ENCODE assay signal across 1 cellular context in the genomic region with DNA sequence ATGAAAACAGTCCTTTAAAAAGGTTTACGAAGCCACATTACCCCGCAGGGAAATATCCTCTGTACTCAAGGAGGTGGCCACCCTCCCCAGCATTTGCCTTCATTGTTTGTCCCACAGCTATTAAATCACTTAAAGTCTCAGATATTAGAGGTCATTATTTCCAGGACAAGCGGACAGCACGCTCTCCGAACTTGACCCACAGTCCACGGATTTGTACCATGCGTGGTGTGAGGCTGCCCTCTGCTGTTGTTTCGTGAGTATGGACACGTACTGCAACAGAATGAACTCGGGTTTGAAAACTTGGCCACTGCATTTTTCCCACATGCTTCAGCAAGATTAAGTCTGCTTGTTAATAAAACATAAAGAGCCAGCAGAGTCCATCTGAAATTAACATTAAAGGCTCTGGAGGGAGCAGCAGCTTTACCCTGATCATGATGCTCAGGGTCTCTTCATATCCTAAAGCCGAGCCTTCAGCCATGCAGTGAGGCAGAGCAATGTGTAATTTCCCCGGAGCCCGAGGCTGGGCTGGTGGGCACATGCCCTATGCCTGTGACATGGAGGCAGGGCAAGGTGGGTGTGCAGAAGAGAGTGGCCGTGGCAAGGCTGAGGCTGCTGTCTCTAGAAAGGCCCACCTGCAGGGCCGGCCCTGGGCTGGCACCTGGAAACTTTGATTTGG.
A peak's percentile ranks its signal among the peaks of the same experiment; 100 is the strongest.
TF ChIP-seq lines count a peak whose summit lies in the region.

No MANE protein-coding gene starts in this region.

TF ChIP-seq in HepG2, 621 proteins besides CTCF, POLR2A, EP300 and RAD21 (continued from another document and continues in another):
- TF ChIP-seq ZNF646 (CRISPR knock-in tag; IDR thresholded peaks at IDR 0.05) (no peak), MAZ (IDR thresholded peaks at IDR 0.05; ENCODE audit: borderline replicate concordance, low read depth, low read length) (no peak), MAZ (CRISPR knock-in tag; IDR thresholded peaks at IDR 0.05; ENCODE audit: low read depth) (no peak), HMG20B (CRISPR knock-in tag; conservative IDR thresholded peaks at IDR 0.05) (no peak), PTBP1 (IDR thresholded peaks at IDR 0.05; ENCODE audit: low read depth, low read length, poor library complexity, severe bottlenecking) (no peak), ZNF570 (CRISPR knock-in tag; IDR thresholded peaks at IDR 0.05; ENCODE audit: borderline replicate concordance) (no peak), DNMT1 (CRISPR knock-in tag; IDR thresholded peaks at IDR 0.05) (no peak), MBNL3 (CRISPR knock-in tag; conservative IDR thresholded peaks at IDR 0.05) (no peak), REPIN1 (CRISPR knock-in tag; IDR thresholded peaks at IDR 0.05; ENCODE audit: borderline replicate concordance, low read depth) (0 out of 2 replicates have a peak, but pooled peaks have one; percentile 28), MED1 (CRISPR knock-in tag; IDR thresholded peaks at IDR 0.05) (no peak), POGZ (CRISPR knock-in tag; IDR thresholded peaks at IDR 0.05) (no peak), NR2F2 (IDR thresholded peaks at IDR 0.05; ENCODE audit: borderline replicate concordance, low read depth) (no peak), ERF (CRISPR knock-in tag; IDR thresholded peaks at IDR 0.05) (peak; percentile 57; the same call in 1 of the 2 replicates), ZSCAN25 (CRISPR knock-in tag; IDR thresholded peaks at IDR 0.05) (no peak), DNMT3B (CRISPR knock-in tag; conservative IDR thresholded peaks at IDR 0.05) (no peak), ZNF547 (CRISPR knock-in tag; IDR thresholded peaks at IDR 0.05) (no peak), RERE (CRISPR knock-in tag; IDR thresholded peaks at IDR 0.05; ENCODE audit: low read depth) (no peak), ZNF296 (CRISPR knock-in tag; conservative IDR thresholded peaks at IDR 0.05) (no peak), ZNF644 (CRISPR knock-in tag; IDR thresholded peaks at IDR 0.05; ENCODE audit: low read depth) (no peak), ARID2 (CRISPR knock-in tag; IDR thresholded peaks at IDR 0.05; ENCODE audit: borderline replicate concordance) (no peak), RNF2 (conservative IDR thresholded peaks at IDR 0.05; ENCODE audit: low read depth) (no peak), KAT2B (IDR thresholded peaks at IDR 0.05; ENCODE audit: borderline replicate concordance, low read depth, low read length) (no peak), ZNF672 (CRISPR knock-in tag; IDR thresholded peaks at IDR 0.05) (no peak)
- TF ChIP-seq, protein P1, sequence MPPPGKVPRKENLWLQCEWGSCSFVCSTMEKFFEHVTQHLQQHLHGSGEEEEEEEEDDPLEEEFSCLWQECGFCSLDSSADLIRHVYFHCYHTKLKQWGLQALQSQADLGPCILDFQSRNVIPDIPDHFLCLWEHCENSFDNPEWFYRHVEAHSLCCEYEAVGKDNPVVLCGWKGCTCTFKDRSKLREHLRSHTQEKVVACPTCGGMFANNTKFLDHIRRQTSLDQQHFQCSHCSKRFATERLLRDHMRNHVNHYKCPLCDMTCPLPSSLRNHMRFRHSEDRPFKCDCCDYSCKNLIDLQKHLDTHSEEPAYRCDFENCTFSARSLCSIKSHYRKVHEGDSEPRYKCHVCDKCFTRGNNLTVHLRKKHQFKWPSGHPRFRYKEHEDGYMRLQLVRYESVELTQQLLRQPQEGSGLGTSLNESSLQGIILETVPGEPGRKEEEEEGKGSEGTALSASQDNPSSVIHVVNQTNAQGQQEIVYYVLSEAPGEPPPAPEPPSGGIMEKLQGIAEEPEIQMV (CRISPR knock-in tag; IDR thresholded peaks at IDR 0.05; ENCODE audit: low read depth): no peak
- TF ChIP-seq, protein P2, sequence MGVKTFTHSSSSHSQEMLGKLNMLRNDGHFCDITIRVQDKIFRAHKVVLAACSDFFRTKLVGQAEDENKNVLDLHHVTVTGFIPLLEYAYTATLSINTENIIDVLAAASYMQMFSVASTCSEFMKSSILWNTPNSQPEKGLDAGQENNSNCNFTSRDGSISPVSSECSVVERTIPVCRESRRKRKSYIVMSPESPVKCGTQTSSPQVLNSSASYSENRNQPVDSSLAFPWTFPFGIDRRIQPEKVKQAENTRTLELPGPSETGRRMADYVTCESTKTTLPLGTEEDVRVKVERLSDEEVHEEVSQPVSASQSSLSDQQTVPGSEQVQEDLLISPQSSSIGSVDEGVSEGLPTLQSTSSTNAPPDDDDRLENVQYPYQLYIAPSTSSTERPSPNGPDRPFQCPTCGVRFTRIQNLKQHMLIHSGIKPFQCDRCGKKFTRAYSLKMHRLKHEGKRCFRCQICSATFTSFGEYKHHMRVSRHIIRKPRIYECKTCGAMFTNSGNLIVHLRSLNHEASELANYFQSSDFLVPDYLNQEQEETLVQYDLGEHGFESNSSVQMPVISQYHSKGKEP (CRISPR knock-in tag; IDR thresholded peaks at IDR 0.05): no peak
- TF ChIP-seq, protein P3, sequence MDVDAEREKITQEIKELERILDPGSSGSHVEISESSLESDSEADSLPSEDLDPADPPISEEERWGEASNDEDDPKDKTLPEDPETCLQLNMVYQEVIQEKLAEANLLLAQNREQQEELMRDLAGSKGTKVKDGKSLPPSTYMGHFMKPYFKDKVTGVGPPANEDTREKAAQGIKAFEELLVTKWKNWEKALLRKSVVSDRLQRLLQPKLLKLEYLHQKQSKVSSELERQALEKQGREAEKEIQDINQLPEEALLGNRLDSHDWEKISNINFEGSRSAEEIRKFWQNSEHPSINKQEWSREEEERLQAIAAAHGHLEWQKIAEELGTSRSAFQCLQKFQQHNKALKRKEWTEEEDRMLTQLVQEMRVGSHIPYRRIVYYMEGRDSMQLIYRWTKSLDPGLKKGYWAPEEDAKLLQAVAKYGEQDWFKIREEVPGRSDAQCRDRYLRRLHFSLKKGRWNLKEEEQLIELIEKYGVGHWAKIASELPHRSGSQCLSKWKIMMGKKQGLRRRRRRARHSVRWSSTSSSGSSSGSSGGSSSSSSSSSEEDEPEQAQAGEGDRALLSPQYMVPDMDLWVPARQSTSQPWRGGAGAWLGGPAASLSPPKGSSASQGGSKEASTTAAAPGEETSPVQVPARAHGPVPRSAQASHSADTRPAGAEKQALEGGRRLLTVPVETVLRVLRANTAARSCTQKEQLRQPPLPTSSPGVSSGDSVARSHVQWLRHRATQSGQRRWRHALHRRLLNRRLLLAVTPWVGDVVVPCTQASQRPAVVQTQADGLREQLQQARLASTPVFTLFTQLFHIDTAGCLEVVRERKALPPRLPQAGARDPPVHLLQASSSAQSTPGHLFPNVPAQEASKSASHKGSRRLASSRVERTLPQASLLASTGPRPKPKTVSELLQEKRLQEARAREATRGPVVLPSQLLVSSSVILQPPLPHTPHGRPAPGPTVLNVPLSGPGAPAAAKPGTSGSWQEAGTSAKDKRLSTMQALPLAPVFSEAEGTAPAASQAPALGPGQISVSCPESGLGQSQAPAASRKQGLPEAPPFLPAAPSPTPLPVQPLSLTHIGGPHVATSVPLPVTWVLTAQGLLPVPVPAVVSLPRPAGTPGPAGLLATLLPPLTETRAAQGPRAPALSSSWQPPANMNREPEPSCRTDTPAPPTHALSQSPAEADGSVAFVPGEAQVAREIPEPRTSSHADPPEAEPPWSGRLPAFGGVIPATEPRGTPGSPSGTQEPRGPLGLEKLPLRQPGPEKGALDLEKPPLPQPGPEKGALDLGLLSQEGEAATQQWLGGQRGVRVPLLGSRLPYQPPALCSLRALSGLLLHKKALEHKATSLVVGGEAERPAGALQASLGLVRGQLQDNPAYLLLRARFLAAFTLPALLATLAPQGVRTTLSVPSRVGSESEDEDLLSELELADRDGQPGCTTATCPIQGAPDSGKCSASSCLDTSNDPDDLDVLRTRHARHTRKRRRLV (CRISPR knock-in tag; IDR thresholded peaks at IDR 0.05): no peak
- TF ChIP-seq, protein P4, sequence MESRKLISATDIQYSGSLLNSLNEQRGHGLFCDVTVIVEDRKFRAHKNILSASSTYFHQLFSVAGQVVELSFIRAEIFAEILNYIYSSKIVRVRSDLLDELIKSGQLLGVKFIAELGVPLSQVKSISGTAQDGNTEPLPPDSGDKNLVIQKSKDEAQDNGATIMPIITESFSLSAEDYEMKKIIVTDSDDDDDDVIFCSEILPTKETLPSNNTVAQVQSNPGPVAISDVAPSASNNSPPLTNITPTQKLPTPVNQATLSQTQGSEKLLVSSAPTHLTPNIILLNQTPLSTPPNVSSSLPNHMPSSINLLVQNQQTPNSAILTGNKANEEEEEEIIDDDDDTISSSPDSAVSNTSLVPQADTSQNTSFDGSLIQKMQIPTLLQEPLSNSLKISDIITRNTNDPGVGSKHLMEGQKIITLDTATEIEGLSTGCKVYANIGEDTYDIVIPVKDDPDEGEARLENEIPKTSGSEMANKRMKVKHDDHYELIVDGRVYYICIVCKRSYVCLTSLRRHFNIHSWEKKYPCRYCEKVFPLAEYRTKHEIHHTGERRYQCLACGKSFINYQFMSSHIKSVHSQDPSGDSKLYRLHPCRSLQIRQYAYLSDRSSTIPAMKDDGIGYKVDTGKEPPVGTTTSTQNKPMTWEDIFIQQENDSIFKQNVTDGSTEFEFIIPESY (CRISPR knock-in tag; IDR thresholded peaks at IDR 0.05): peak; percentile 50; the same call in 1 of the 2 replicates
- TF ChIP-seq, protein P5, sequence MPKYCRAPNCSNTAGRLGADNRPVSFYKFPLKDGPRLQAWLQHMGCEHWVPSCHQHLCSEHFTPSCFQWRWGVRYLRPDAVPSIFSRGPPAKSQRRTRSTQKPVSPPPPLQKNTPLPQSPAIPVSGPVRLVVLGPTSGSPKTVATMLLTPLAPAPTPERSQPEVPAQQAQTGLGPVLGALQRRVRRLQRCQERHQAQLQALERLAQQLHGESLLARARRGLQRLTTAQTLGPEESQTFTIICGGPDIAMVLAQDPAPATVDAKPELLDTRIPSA (CRISPR knock-in tag; IDR thresholded peaks at IDR 0.05; ENCODE audit: borderline replicate concordance): no peak
